ENCODE assay signal across 8 cellular contexts in genomic region chr21:45471229-45472052, GRCh38.
DNase-seq lines count a peak whose midpoint lies in the region; ATAC-seq, FAIRE-seq and TF ChIP-seq lines count a peak whose summit lies in the region.
"Had no signal": no experiment of that assay in that cellular context is flagged by ENCODE, and none has a peak within 500 bp of the region (broad histone marks: within the 10 kb centered on the region; RNA-seq: fewer than 3 reads in every experiment).

No MANE protein-coding gene starts in this region.

- TF ChIP-seq CTCF in breast epithelium (IDR thresholded peaks at IDR 0.05) (no peak), HepG2 (CRISPR knock-in tag; IDR thresholded peaks at IDR 0.05) (peak; percentile 62)

- peaks cover 0 to 3% of the 10 kb centered on the region in 2 donors for H3K9me3 Mint-ChIP-seq in stimulated activated naive B cell treated with anti-CD40 and anti-IgM and Interleukin-4, amounts not matched to agents 10 μg/mL and 1 μg/mL and 100 μg/mL, for 72 hours
- H3K9me3 Mint-ChIP-seq: activated naive CD8-positive, alpha-beta T cell treated with anti-CD3 and anti-CD28 coated beads, Interleukin-2, amount 10 ng/mL, durations not matched to agents 7 days and 5 days had no signal

- H3K4me3 ChIP-seq in breast epithelium (peak overlapping the region in 2 of 3 donors; percentile 27 to 56), HepG2 (replicated peaks in 1 of 3; ENCODE audit: insufficient read depth in 1 of 3, low read depth in 2 of 3, low read length in 3 of 3) (peak overlapping the region in 2 of 3 experiments; percentile 34 to 63; a peak in 5 of 6 replicates), thymus (ENCODE audit: low read length) (no peak overlapping the region)

- H3K27ac ChIP-seq in breast epithelium (peak overlapping the region; percentile 73 to 97), HepG2 (ENCODE audit: extremely low read length, insufficient read depth, low read length) (peak overlapping the region; percentile 99), thymus (ENCODE audit: low read depth) (peak overlapping the region; percentile 74)

- H3K36me3 ChIP-seq in breast epithelium (no peaks in the 10 kb centered on the region), HepG2 (replicated peaks in 1 of 2; ENCODE audit: control insufficient read depth in 1 of 2, insufficient read depth in 2 of 2, low read length in 2 of 2) (peaks cover 9 to 37% of the 10 kb centered on the region in 2 experiments), thymus (ENCODE audit: control insufficient read depth, insufficient read depth) (no peaks in the 10 kb centered on the region)

- H3K27me3 Mint-ChIP-seq in stimulated activated naive B cell treated with anti-CD40 and anti-IgM and Interleukin-4, amounts not matched to agents 10 μg/mL and 1 μg/mL and 100 μg/mL, for 72 hours, result peaks cover 9 to 17% of the 10 kb centered on the region in 2 donors
- H3K27me3 Mint-ChIP-seq: activated naive CD8-positive, alpha-beta T cell treated with anti-CD3 and anti-CD28 coated beads, Interleukin-2, amount 10 ng/mL, durations not matched to agents 7 days and 5 days had no signal

- peak; percentile 75 for ATAC-seq in HepG2
- no peak for ATAC-seq in stimulated activated naive B cell treated with anti-CD40 and anti-IgM and Interleukin-4, amounts not matched to agents 10 μg/mL and 1 μg/mL and 100 μg/mL, for 72 hours (replicated peaks)

- peaks cover 0 to 4% of the 10 kb centered on the region in 2 donors for H3K4me1 Mint-ChIP-seq in stimulated activated naive B cell treated with anti-CD40 and anti-IgM and Interleukin-4, amounts not matched to agents 10 μg/mL and 1 μg/mL and 100 μg/mL, for 72 hours

- FAIRE-seq in HepG2 (lab: Jason Lieb, UNC), result peak; percentile 94
- FAIRE-seq in GM19239 (lab: Jason Lieb, UNC), result no peak

- peak overlapping the region; percentile 86 for H3K9ac ChIP-seq in HepG2 (ENCODE audit: insufficient read depth, low read depth, low read length)

- POLR2A ChIA-PET in HepG2 (lab: Yijun Ruan, JAX), result interaction anchor here (0.6 to 5.2 kb wide), 34 partner anchors 8 to 682 kb away, joined by 3 to 65 read pairs (median 6); partner anchors contain the start of gene POFUT2

- intact Hi-C loops in breast epithelium (cut with DNase I; ENCODE audit: low total_unique reads), result no loop called here
- intact Hi-C loops in HepG2 (cut with micrococcal nuclease; ENCODE audit: unreplicated experiment), result loop anchor here (1.0 kb wide), 1 partner anchor 22 kb away; no protein-coding TSS in a partner anchor

- H3K27ac Mint-ChIP-seq in stimulated activated naive B cell treated with anti-CD40 and anti-IgM and Interleukin-4, amounts not matched to agents 10 μg/mL and 1 μg/mL and 100 μg/mL, for 72 hours, result no peak overlapping the region
- H3K27ac Mint-ChIP-seq: activated naive CD8-positive, alpha-beta T cell treated with anti-CD3 and anti-CD28 coated beads, Interleukin-2, amount 10 ng/mL, durations not matched to agents 7 days and 5 days had no signal

- peaks cover 27% of the 10 kb centered on the region for H3K79me2 ChIP-seq in HepG2 (ENCODE audit: insufficient read depth, low read length)

- H3K36me3 Mint-ChIP-seq in stimulated activated naive B cell treated with anti-CD40 and anti-IgM and Interleukin-4, amounts not matched to agents 10 μg/mL and 1 μg/mL and 100 μg/mL, for 72 hours, result no peaks in the 10 kb centered on the region
- H3K36me3 Mint-ChIP-seq: activated naive CD8-positive, alpha-beta T cell treated with anti-CD3 and anti-CD28 coated beads, Interleukin-2, amount 10 ng/mL, durations not matched to agents 7 days and 5 days had no signal

- in situ Hi-C loops in HepG2 (cut with HindIII; ENCODE audit: extremely low pct_ligation_motif_present, low pct_unique_long_range_greater_than_20kb), result no loop called here

- BruUV-seq in HepG2 (replicated peaks; lab: Mats Ljungman, UMichigan), result TSS peak; percentile 93

- no peak overlapping the region for H3K4me3 Mint-ChIP-seq in stimulated activated naive B cell treated with anti-CD40 and anti-IgM and Interleukin-4, amounts not matched to agents 10 μg/mL and 1 μg/mL and 100 μg/mL, for 72 hours
- H3K4me3 Mint-ChIP-seq: activated naive CD8-positive, alpha-beta T cell treated with anti-CD3 and anti-CD28 coated beads, Interleukin-2, amount 10 ng/mL, durations not matched to agents 7 days and 5 days had no signal

- H2AFZ ChIP-seq in HepG2 (ENCODE audit: low read length), result no peak overlapping the region

- peak; percentile 87 for DNase-seq in HuH-7 (ENCODE audit: low spot score)
- no peak for DNase-seq in breast epithelium (ENCODE audit: low spot score in 2 of 2)
- DNase-seq in HepG2 (ENCODE audit: low spot score), result peak; percentile 96
- DNase-seq in stimulated activated naive B cell treated with anti-CD40 and anti-IgM and Interleukin-4, amounts not matched to agents 10 μg/mL and 1 μg/mL and 100 μg/mL, for 72 hours, result no peak
- DNase-seq in NCI-H2227 (lab: John Stamatoyannopoulos, UW; ENCODE audit: unreplicated experiment), result no peak
- DNase-seq in GM19239 (ENCODE audit: insufficient read length, low spot score), result no peak
- DNase-seq: activated naive CD8-positive, alpha-beta T cell treated with anti-CD3 and anti-CD28 coated beads, Interleukin-2, amount 10 ng/mL, durations not matched to agents 7 days and 5 days had no signal

- H3K4me2 ChIP-seq in HepG2 (ENCODE audit: low read depth, low read length), result peak overlapping the region; percentile 86

- H3K9me3 ChIP-seq in breast epithelium (no peaks in the 10 kb centered on the region), HepG2 (ENCODE audit: low read length) (no peaks in the 10 kb centered on the region), thymus (ENCODE audit: control insufficient read depth) (peaks cover 3% of the 10 kb centered on the region)

- CTCF ChIA-PET in HepG2 (lab: Yijun Ruan, JAX; ENCODE audit: low intra/inter-chr PET ratio, low total read pairs), result no interaction called here

- TF ChIP-seq POLR2A in breast epithelium (IDR thresholded peaks at IDR 0.05), result no peak
- TF ChIP-seq POLR2A in HepG2 (IDR thresholded peaks at IDR 0.05; ENCODE audit: insufficient read depth in 1 of 2, low read depth in 2 of 2, low read length in 2 of 2), result peak in 1 of 2 experiments; percentile 62; a peak in 2 of 4 replicates

- H3K27me3 ChIP-seq in breast epithelium (no peaks in the 10 kb centered on the region), HepG2 (ENCODE audit: control insufficient read depth in 1 of 2, insufficient read depth in 2 of 2, low read length in 2 of 2) (no peaks in the 10 kb centered on the region), thymus (ENCODE audit: control insufficient read depth, insufficient read depth) (no peaks in the 10 kb centered on the region)

- H4K20me1 ChIP-seq in HepG2 (ENCODE audit: insufficient read depth, low read length), result no peaks in the 10 kb centered on the region

- H3K4me1 ChIP-seq in breast epithelium (peaks cover 9 to 14% of the 10 kb centered on the region in 2 donors), HepG2 (ENCODE audit: insufficient read depth, low read length) (peaks cover 75% of the 10 kb centered on the region), thymus (ENCODE audit: control insufficient read depth, insufficient read depth, low read length) (no peaks in the 10 kb centered on the region)

- WGBS in HepG2 (ENCODE audit: low lambda C conversion rate), result 8% methylated on average over 16 of the region's 26 CpGs
- 89% methylated on average over 26 of the region's 26 CpGs for WGBS in thymus

- TF ChIP-seq EP300 in HepG2 (IDR thresholded peaks at IDR 0.05; ENCODE audit: low read depth in 2 of 2, low read length in 2 of 2), result peak; percentile 70 to 96; a peak in 3 of 4 replicates
- TF ChIP-seq EP300 in HepG2 (CRISPR knock-in tag; IDR thresholded peaks at IDR 0.05; ENCODE audit: borderline replicate concordance), result peak; percentile 90

- TF ChIP-seq RAD21 in HepG2 (CRISPR knock-in tag; IDR thresholded peaks at IDR 0.05), result peak; percentile 49; the same call in 1 of the 2 replicates

TF ChIP-seq in HepG2, 621 proteins besides CTCF, POLR2A, EP300 and RAD21 (continues in another document):
- no peak for TF ChIP-seq ZZZ3 (CRISPR knock-in tag; IDR thresholded peaks at IDR 0.05; ENCODE audit: borderline replicate concordance)
- peak; percentile 86 for TF ChIP-seq SIX4 (CRISPR knock-in tag; IDR thresholded peaks at IDR 0.05)
- no peak; the same call in none of the 2 replicates for TF ChIP-seq PHF8 (CRISPR knock-in tag; IDR thresholded peaks at IDR 0.05)
- TF ChIP-seq, protein P1, sequence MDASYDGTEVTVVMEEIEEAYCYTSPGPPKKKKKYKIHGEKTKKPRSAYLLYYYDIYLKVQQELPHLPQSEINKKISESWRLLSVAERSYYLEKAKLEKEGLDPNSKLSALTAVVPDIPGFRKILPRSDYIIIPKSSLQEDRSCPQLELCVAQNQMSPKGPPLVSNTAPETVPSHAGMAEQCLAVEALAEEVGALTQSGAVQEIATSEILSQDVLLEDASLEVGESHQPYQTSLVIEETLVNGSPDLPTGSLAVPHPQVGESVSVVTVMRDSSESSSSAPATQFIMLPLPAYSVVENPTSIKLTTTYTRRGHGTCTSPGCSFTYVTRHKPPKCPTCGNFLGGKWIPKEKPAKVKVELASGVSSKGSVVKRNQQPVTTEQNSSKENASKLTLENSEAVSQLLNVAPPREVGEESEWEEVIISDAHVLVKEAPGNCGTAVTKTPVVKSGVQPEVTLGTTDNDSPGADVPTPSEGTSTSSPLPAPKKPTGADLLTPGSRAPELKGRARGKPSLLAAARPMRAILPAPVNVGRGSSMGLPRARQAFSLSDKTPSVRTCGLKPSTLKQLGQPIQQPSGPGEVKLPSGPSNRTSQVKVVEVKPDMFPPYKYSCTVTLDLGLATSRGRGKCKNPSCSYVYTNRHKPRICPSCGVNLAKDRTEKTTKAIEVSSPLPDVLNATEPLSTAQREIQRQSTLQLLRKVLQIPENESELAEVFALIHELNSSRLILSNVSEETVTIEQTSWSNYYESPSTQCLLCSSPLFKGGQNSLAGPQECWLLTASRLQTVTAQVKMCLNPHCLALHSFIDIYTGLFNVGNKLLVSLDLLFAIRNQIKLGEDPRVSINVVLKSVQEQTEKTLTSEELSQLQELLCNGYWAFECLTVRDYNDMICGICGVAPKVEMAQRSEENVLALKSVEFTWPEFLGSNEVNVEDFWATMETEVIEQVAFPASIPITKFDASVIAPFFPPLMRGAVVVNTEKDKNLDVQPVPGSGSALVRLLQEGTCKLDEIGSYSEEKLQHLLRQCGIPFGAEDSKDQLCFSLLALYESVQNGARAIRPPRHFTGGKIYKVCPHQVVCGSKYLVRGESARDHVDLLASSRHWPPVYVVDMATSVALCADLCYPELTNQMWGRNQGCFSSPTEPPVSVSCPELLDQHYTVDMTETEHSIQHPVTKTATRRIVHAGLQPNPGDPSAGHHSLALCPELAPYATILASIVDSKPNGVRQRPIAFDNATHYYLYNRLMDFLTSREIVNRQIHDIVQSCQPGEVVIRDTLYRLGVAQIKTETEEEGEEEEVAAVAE (CRISPR knock-in tag; IDR thresholded peaks at IDR 0.05; ENCODE audit: borderline replicate concordance), result peak; percentile 89

Comparison
In these comparisons a context has a peak if more than half of its experiments do, and no peak if none do; other contexts are left out.
1. DNase-seq: peak in HuH-7 (single experiment) and HepG2 (single experiment); none in breast epithelium (0 of 2), stimulated activated naive B cell treated with anti-CD40 and anti-IgM and Interleukin-4, amounts not matched to agents 10 μg/mL and 1 μg/mL and 100 μg/mL, for 72 hours (single experiment), NCI-H2227 (single experiment) and GM19239 (single experiment).
2. Peak in every context shown above with its lines, with median percentiles within 50 percentile points of each other: H3K27ac ChIP-seq.